Comparison of ENCODE assay signal across 25 cellular contexts in genomic region chr2:97982621-97983020, GRCh38.
"Had no signal": no experiment of that assay in that cellular context is flagged by ENCODE, and none has a peak within 500 bp of the region (broad histone marks: within the 10 kb centered on the region; RNA-seq: fewer than 3 reads in every experiment).

No MANE protein-coding gene starts in this region.

- H3K27me3 Mint-ChIP-seq: activated CD4-positive, alpha-beta T cell treated with anti-CD3 and anti-CD28 coated beads for 36 hours; activated CD8-positive, alpha-beta memory T cell treated with anti-CD3 and anti-CD28 coated beads, Interleukin-2, amount 10 ng/mL, durations not matched to agents 7 days and 5 days; activated naive CD4-positive, alpha-beta T cell treated with anti-CD3 and anti-CD28 coated beads, Interleukin-2, amount 50 U/mL, for 24 hours; activated naive CD8-positive, alpha-beta T cell treated with anti-CD3 and anti-CD28 coated beads, Interleukin-2, amount 50 U/mL, for 24 hours; central memory CD8-positive, alpha-beta T cell; naive B cell had no signal

- H3K27ac Mint-ChIP-seq: activated CD4-positive, alpha-beta T cell treated with anti-CD3 and anti-CD28 coated beads for 36 hours; activated CD8-positive, alpha-beta memory T cell treated with anti-CD3 and anti-CD28 coated beads, Interleukin-2, amount 10 ng/mL, durations not matched to agents 7 days and 5 days; activated CD8-positive, alpha-beta T cell treated with anti-CD3 and anti-CD28 coated beads, Interleukin-2, amount 10 ng/mL, durations not matched to agents 7 days and 5 days; activated naive CD4-positive, alpha-beta T cell treated with anti-CD3 and anti-CD28 coated beads, Interleukin-2, amount 50 U/mL, for 24 hours; activated naive CD8-positive, alpha-beta T cell treated with anti-CD3 and anti-CD28 coated beads, Interleukin-2, amount 50 U/mL, for 24 hours; activated T-helper 2 cell treated with anti-CD3 and anti-CD28 coated beads, Interferon-gamma antibody, Interleukin-2, Interleukin-4, amounts not matched to agents 10 μg/mL and 5 μg/mL and 100 μg/mL, durations not matched to agents 14 hours and 24 hours and 36 hours had no signal

- H3K4me3 ChIP-seq: breast epithelium, heart left ventricle, right atrium auricular region, suprapubic skin, tibial artery, upper lobe of right lung had no signal

- H3K9me3 Mint-ChIP-seq: central memory CD8-positive, alpha-beta T cell had no signal

- H3K4me3 Mint-ChIP-seq: activated CD4-positive, alpha-beta T cell treated with anti-CD3 and anti-CD28 coated beads for 36 hours; activated CD8-positive, alpha-beta memory T cell treated with anti-CD3 and anti-CD28 coated beads, Interleukin-2, amount 10 ng/mL, durations not matched to agents 7 days and 5 days; activated CD8-positive, alpha-beta T cell treated with anti-CD3 and anti-CD28 coated beads, Interleukin-2, amount 10 ng/mL, durations not matched to agents 7 days and 5 days; activated naive CD4-positive, alpha-beta T cell treated with anti-CD3 and anti-CD28 coated beads, Interleukin-2, amount 50 U/mL, for 24 hours; activated naive CD8-positive, alpha-beta T cell treated with anti-CD3 and anti-CD28 coated beads, Interleukin-2, amount 50 U/mL, for 24 hours; central memory CD8-positive, alpha-beta T cell had no signal

- H3K9me3 ChIP-seq: upper lobe of right lung had no signal

- DNase-seq: activated CD4-positive, alpha-beta T cell treated with anti-CD3 and anti-CD28 coated beads for 36 hours; activated CD4-positive, CD25-positive, alpha-beta regulatory T cell; activated CD8-positive, alpha-beta memory T cell treated with anti-CD3 and anti-CD28 coated beads, Interleukin-2, amount 10 ng/mL, durations not matched to agents 7 days and 5 days; activated CD8-positive, alpha-beta T cell treated with anti-CD3 and anti-CD28 coated beads, Interleukin-2, amount 10 ng/mL, durations not matched to agents 7 days and 5 days; activated naive CD8-positive, alpha-beta T cell treated with anti-CD3 and anti-CD28 coated beads, Interleukin-2, amount 50 U/mL, for 24 hours; activated T-cell treated with anti-CD3 and anti-CD28 coated beads, Interleukin-2, amount 50 U/mL, for 48 hours; dermis blood vessel endothelial cell; effector CD4-positive, alpha-beta T cell; heart left ventricle; left cardiac atrium; left ventricle myocardium superior; naive B cell; nucleus accumbens; stimulated activated CD4-positive, alpha-beta T cell treated with anti-CD3 and anti-CD28 coated beads, Interleukin-15, amount 100 ng/mL, for 24 hours; stimulated activated CD4-positive, alpha-beta T cell treated with anti-CD3 and anti-CD28 coated beads, Interleukin-2, amount 100 ng/mL, for 24 hours; stimulated activated naive CD4-positive, alpha-beta T cell; T-helper 1 cell; tibial artery; upper lobe of right lung had no signal

- ATAC-seq: activated CD4-positive, alpha-beta T cell treated with anti-CD3 and anti-CD28 coated beads for 36 hours; activated CD8-positive, alpha-beta memory T cell treated with anti-CD3 and anti-CD28 coated beads, Interleukin-2, amount 10 ng/mL, durations not matched to agents 7 days and 5 days; activated CD8-positive, alpha-beta T cell treated with anti-CD3 and anti-CD28 coated beads, Interleukin-2, amount 10 ng/mL, durations not matched to agents 7 days and 5 days; activated naive CD8-positive, alpha-beta T cell treated with anti-CD3 and anti-CD28 coated beads, Interleukin-2, amount 50 U/mL, for 24 hours; left cardiac atrium; upper lobe of right lung had no signal
